ENCODE assay signal across 8 cellular contexts in genomic region chr5:180209137-180209581, GRCh38. TPM values are rescaled to one million over a fixed set of nuclear protein-coding genes. Genes with fewer than 3 reads are reported as not detected.
DNase-seq lines count a peak whose midpoint lies in the region; ATAC-seq and TF ChIP-seq lines count a peak whose summit lies in the region.

Gene RASGEF1C, minus strand, starts transcription at chr5:180209211. Its CDS starts 71,159 bp downstream, at chr5:180138052.

- H3K9ac ChIP-seq in mucosa of rectum (ENCODE audit: low read depth in 1 of 2, low read length in 2 of 2): peak within 1 kb of the TSS in 1 of 2 donors; percentile 17

- H3K4me1 Mint-ChIP-seq in GM23338: peaks cover 8% of the 10 kb centered on the region; the same call in 2 of the 3 replicates

- peak within 1 kb of the TSS; percentile 80 for H3K4me2 ChIP-seq in GM23338

- H3K4me1 ChIP-seq in GM23338 (ENCODE audit: insufficient read depth): no peaks in the 10 kb centered on the region
- H3K4me1 ChIP-seq in mucosa of rectum (ENCODE audit: control insufficient read depth in 2 of 2, insufficient read depth in 2 of 2, low read length in 2 of 2): peaks cover 4 to 5% of the 10 kb centered on the region in 2 donors

- peaks cover 37% of the 10 kb centered on the region for H3K27me3 ChIP-seq in GM23338 (ENCODE audit: insufficient read depth)
- peaks cover 11% of the 10 kb centered on the region in 2 donors for H3K27me3 ChIP-seq in mucosa of rectum (ENCODE audit: control insufficient read depth in 2 of 2, insufficient read depth in 2 of 2, low read length in 2 of 2)

- H3K27ac ChIP-seq in GM23338 (ENCODE audit: low read depth): no peak within 1 kb of the TSS
- no peak within 1 kb of the TSS for H3K27ac ChIP-seq in mucosa of rectum (ENCODE audit: low read depth in 2 of 2, low read length in 2 of 2)

- H2AFZ ChIP-seq in GM23338: peak within 1 kb of the TSS; percentile 95

- H3K27ac Mint-ChIP-seq in GM23338: no peak within 1 kb of the TSS

- no peaks in the 10 kb centered on the region for H4K20me1 ChIP-seq in GM23338 (replicated peaks; ENCODE audit: insufficient read depth)

- peak within 1 kb of the TSS; percentile 65 for H3K4me3 Mint-ChIP-seq in GM23338

- 0 out of 2 replicates have a peak, but pooled peaks cover 13% of the 10 kb centered on the region for H3F3A ChIP-seq in GM23338 (replicated peaks; ENCODE audit: low read depth)

- DNase-seq in DMS 273 treated with DMSO at 0.1 percent for 48 hours (lab: John Stamatoyannopoulos, UW): peak; percentile 23
- DNase-seq in GM23338 (ENCODE audit: low spot score): peak; percentile 85
- peak; percentile 81 for DNase-seq in NCI-H2196 (lab: John Stamatoyannopoulos, UW; ENCODE audit: unreplicated experiment)
- peak; percentile 63 for DNase-seq in activated CD8-positive, alpha-beta memory T cell treated with anti-CD3 and anti-CD28 coated beads, Interleukin-2, amount 50 U/mL, for 4 hours
- peak; percentile 63 for DNase-seq in epidermal melanocyte (ENCODE audit: insufficient read length, low spot score)
- peak; percentile 40 for DNase-seq in stimulated activated CD8-positive, alpha-beta memory T cell treated with anti-CD3 and anti-CD28 coated beads, Interleukin-7, amount 100 ng/mL, for 24 hours (ENCODE audit: low read depth)
- no peak for DNase-seq in NK-92 (lab: John Stamatoyannopoulos, UW; ENCODE audit: unreplicated experiment)

- peaks cover 30% of the 10 kb centered on the region for H3K27me3 Mint-ChIP-seq in GM23338 (ENCODE audit: insufficient read depth, low read depth, poor library complexity)

- no peaks in the 10 kb centered on the region; the same call in 2 of the 3 replicates for H3K9me3 Mint-ChIP-seq in GM23338

- H3K9me3 ChIP-seq in mucosa of rectum (ENCODE audit: control insufficient read depth in 2 of 2, low read length in 2 of 2): no peaks in the 10 kb centered on the region

- peak; percentile 74 for ATAC-seq in GM23338

- no peaks in the 10 kb centered on the region; the same call in 2 of the 3 replicates for H3K36me3 Mint-ChIP-seq in GM23338 (ENCODE audit: low read depth)

- H3K36me3 ChIP-seq in GM23338 (ENCODE audit: insufficient read depth) (no peaks in the 10 kb centered on the region), mucosa of rectum (ENCODE audit: control insufficient read depth in 2 of 2, insufficient read depth in 2 of 2, low read length in 2 of 2) (no peaks in the 10 kb centered on the region)

- H3K9me2 ChIP-seq in GM23338 (ENCODE audit: insufficient read depth): no peaks in the 10 kb centered on the region

- peak in 1 of 2 experiments; percentile 70; a peak in 2 of 4 replicates for TF ChIP-seq CTCF in GM23338 (conservative IDR thresholded peaks at IDR 0.05; ENCODE audit: low read depth in 2 of 2)

- H3K4me3 ChIP-seq in GM23338 (peak within 1 kb of the TSS; percentile 57), mucosa of rectum (ENCODE audit: low read length in 2 of 2) (peak within 1 kb of the TSS; percentile 23 to 37)

- no peaks in the 10 kb centered on the region for H3K79me2 ChIP-seq in GM23338 (replicated peaks; ENCODE audit: insufficient read depth)

TF ChIP-seq in GM23338, 12 proteins besides CTCF, POLR2A, EP300 and RAD21:
- TF ChIP-seq ZNF114 (CRISPR knock-in tag; IDR thresholded peaks at IDR 0.05): no peak
- no peak for TF ChIP-seq ZNF462 (CRISPR knock-in tag; IDR thresholded peaks at IDR 0.05)
- no peak for TF ChIP-seq EZH2phosphoT487 (IDR thresholded peaks at IDR 0.05; ENCODE audit: unreplicated experiment)
- TF ChIP-seq ZNF331 (CRISPR knock-in tag; IDR thresholded peaks at IDR 0.05; ENCODE audit: low read depth): no peak
- TF ChIP-seq NANOG (IDR thresholded peaks at IDR 0.05; ENCODE audit: borderline replicate concordance): no peak
- no peak for TF ChIP-seq STAT1 (IDR thresholded peaks at IDR 0.05; ENCODE audit: unreplicated experiment)
- TF ChIP-seq EZH2 (IDR thresholded peaks at IDR 0.05; ENCODE audit: low read depth, unreplicated experiment): no peak

RNA-seq across cellular contexts. Expression of gene RASGEF1C, which starts in this region (rescaled TPM):
- 0.42 and 2.6 TPM in 2 replicates for total RNA-seq in GM23338 (2014; rRNA removed; shearing (Covaris generic))
- polyA plus RNA-seq in GM23338 (2016; fragmentation: Nextera tagmentation; extraction: Ambion mirVana): 0.40 and 0.77 TPM in 2 replicates
